15 cellular contexts compared by ENCODE assay signal in the genomic region with DNA sequence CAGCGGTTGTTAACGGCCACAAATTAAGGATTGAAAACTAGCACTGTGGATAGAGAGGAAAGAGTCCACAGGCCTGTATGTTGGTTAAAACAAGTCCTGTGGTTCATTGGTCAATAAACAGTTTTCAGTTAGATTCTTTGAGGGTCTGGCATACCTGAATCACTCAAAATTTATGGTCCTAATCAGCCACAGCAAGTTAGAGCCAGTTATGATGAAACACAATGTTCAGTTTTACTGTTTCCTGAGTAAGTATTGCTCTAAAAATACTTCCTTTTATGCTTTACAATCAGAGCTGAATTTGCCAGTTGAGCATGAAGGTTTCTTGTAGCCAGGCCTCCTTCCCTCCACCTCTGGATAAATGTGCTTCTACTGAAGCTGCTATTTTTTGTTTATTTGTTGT. TPM values are rescaled to one million over a fixed set of nuclear protein-coding genes. Genes with fewer than 3 reads are reported as not detected.
DNase-seq lines count a peak whose midpoint lies in the region; ATAC-seq and TF ChIP-seq lines count a peak whose summit lies in the region.
"Had no signal": no experiment of that assay in that cellular context is flagged by ENCODE, and none has a peak within 500 bp of the region (broad histone marks: within the 10 kb centered on the region; RNA-seq: fewer than 3 reads in every experiment).

No MANE protein-coding gene starts in this region.

- ATAC-seq in GM21786 (IDR thresholded peaks at IDR 0.05; ENCODE audit: unreplicated experiment) (no peak), GM18870 (IDR thresholded peaks at IDR 0.05; ENCODE audit: unreplicated experiment) (no peak)

- POLR2A ChIA-PET in BJ (lab: Charles Lee), result interaction anchor here (0.5 to 0.6 kb wide), 2 partner anchors 124 to 974 kb away, joined by 3 read pairs; no protein-coding TSS in a partner anchor

- no peaks in the 10 kb centered on the region for H3K36me3 ChIP-seq in BJ (ENCODE audit: control insufficient read depth, insufficient read depth, low read length)
- H3K36me3 ChIP-seq in neutrophil, result no peaks in the 10 kb centered on the region
- H3K36me3 ChIP-seq: BE2C, SJSA1 had no signal

- no peaks in the 10 kb centered on the region for H3K9me3 Mint-ChIP-seq in activated naive CD8-positive, alpha-beta T cell treated with anti-CD3 and anti-CD28 coated beads for 36 hours
- H3K9me3 Mint-ChIP-seq: activated naive CD4-positive, alpha-beta T cell treated with anti-CD3 and anti-CD28 coated beads for 36 hours had no signal

- no peak overlapping the region for H3K27ac Mint-ChIP-seq in activated naive CD8-positive, alpha-beta T cell treated with anti-CD3 and anti-CD28 coated beads for 36 hours
- H3K27ac Mint-ChIP-seq: activated naive CD4-positive, alpha-beta T cell treated with anti-CD3 and anti-CD28 coated beads for 36 hours had no signal

- H3K4me1 ChIP-seq in neutrophil (ENCODE audit: control insufficient read depth in 1 of 2, insufficient read depth in 1 of 2, low read depth in 1 of 2, low read length in 1 of 2), result peaks cover 94 to 100% of the 10 kb centered on the region in 2 experiments
- H3K4me1 ChIP-seq: BE2C had no signal

- DNase-seq in BJ (ENCODE audit: low read depth), result peak; percentile 74
- peak; percentile 32 for DNase-seq in LHCN-M2 (ENCODE audit: low read depth)
- peak; percentile 86 for DNase-seq in amniotic epithelial cell (ENCODE audit: low read depth)
- DNase-seq in activated naive CD8-positive, alpha-beta T cell treated with anti-CD3 and anti-CD28 coated beads for 36 hours, result no peak
- no peak for DNase-seq in SHP77 (lab: John Stamatoyannopoulos, UW)
- DNase-seq: activated naive CD4-positive, alpha-beta T cell treated with anti-CD3 and anti-CD28 coated beads for 36 hours; NCI-H2029; NCI-H774 had no signal

- no peaks in the 10 kb centered on the region for H3K9me3 ChIP-seq in neutrophil
- H3K9me3 ChIP-seq: BE2C, SJSA1 had no signal

- peak overlapping the region; percentile 84 for H3K27ac ChIP-seq in neutrophil
- H3K27ac ChIP-seq: SJSA1, VCaP had no signal

- peaks cover 13% of the 10 kb centered on the region for H3K27me3 Mint-ChIP-seq in activated naive CD8-positive, alpha-beta T cell treated with anti-CD3 and anti-CD28 coated beads for 36 hours

- no peak overlapping the region for H3K4me3 Mint-ChIP-seq in activated naive CD8-positive, alpha-beta T cell treated with anti-CD3 and anti-CD28 coated beads for 36 hours
- H3K4me3 Mint-ChIP-seq: activated naive CD4-positive, alpha-beta T cell treated with anti-CD3 and anti-CD28 coated beads for 36 hours; mesothelial cell of epicardium had no signal

- CTCF ChIA-PET in BJ (lab: Yijun Ruan, JAX), result interaction anchor here (0.7 to 1.4 kb wide), 5 partner anchors 13 to 65 kb away, joined by 3 to 5 read pairs (median 3); a partner anchor contains a TSS

- peaks cover 5% of the 10 kb centered on the region for H3K4me1 Mint-ChIP-seq in activated naive CD8-positive, alpha-beta T cell treated with anti-CD3 and anti-CD28 coated beads for 36 hours

- H3K4me3 ChIP-seq in BJ (ENCODE audit: low read depth, low read length) (no peak overlapping the region), neutrophil (ENCODE audit: low read depth in 1 of 2, low read length in 1 of 2) (peak overlapping the region in 1 of 2 experiments; percentile 49)
- H3K4me3 ChIP-seq: SJSA1 had no signal

- H3K27me3 ChIP-seq in BJ (ENCODE audit: control insufficient read depth, insufficient read depth, low read length) (no peaks in the 10 kb centered on the region), neutrophil (no peaks in the 10 kb centered on the region)
- H3K27me3 ChIP-seq: BE2C had no signal

- H3K36me3 Mint-ChIP-seq in activated naive CD8-positive, alpha-beta T cell treated with anti-CD3 and anti-CD28 coated beads for 36 hours, result no peaks in the 10 kb centered on the region
- H3K36me3 Mint-ChIP-seq: mesothelial cell of epicardium had no signal

- TF ChIP-seq CTCF in BJ (IDR thresholded peaks at IDR 0.05; ENCODE audit: insufficient read depth, low read depth, low read length), result no peak
- no peak for TF ChIP-seq CTCF in neutrophil (IDR thresholded peaks at IDR 0.05)

RNA-seq across cellular contexts. Expression of a gene that starts 12.9 kb away (rescaled TPM):
- polyA plus RNA-seq in BJ (2011; rRNA removed), result 101 and 128 TPM in 2 replicates
- 33.0 and 55.3 TPM in 2 replicates for polyA minus RNA-seq in BJ (2011; rRNA and poly(A)+ RNA removed)
- total RNA-seq in LHCN-M2 (2014; rRNA removed), result 46.0 and 54.5 TPM in 2 replicates
- 27.6 TPM for polyA plus RNA-seq in LHCN-M2 (2012)
- total RNA-seq in activated naive CD8-positive, alpha-beta T cell treated with anti-CD3 and anti-CD28 coated beads for 36 hours, result 10 to 100 TPM; 21.0 to 22.8 TPM

Comparison
In these comparisons a context has a peak if more than half of its experiments do, and no peak if none do; other contexts are left out.
1. DNase-seq: peak in BJ (single experiment), LHCN-M2 (single experiment) and amniotic epithelial cell (single experiment); none in activated naive CD8-positive, alpha-beta T cell treated with anti-CD3 and anti-CD28 coated beads for 36 hours (single experiment) and SHP77 (0 of 2).